8 cellular contexts compared by ENCODE assay signal in the genomic region with DNA sequence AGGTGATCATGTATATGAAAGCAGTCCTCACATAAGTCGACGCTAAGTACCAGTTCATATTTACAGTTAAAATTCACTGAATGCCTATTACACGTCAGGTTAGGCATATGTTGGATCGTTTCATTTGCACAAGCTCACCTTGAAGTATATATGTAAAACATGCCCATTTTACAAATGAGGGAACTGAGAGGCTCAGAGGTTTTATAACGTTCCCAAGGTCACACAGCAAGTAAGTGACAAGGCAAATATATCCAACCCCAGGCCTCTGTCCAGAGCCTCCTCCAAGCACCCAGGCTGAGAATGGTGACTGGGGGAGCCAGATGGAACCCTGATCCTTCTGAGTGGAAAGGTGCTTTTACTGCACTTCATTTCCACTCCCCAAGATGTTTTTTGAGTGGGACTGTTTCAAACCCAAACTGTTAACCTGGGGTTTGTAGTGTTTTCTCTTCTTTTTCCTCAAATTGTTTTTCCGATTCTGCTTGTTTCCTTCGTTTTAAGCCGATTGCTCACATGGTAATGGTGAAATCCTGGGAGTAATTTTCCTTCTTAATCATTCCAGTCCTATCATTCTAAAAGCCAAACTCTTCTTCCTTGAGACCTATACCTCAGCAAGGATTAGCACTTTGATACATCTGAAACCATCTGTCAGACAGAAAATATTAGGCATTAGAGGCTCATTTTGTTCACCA. TPM values are rescaled to one million over a fixed set of nuclear protein-coding genes. Genes with fewer than 3 reads are reported as not detected.
DNase-seq lines count a peak whose midpoint lies in the region; ATAC-seq and TF ChIP-seq lines count a peak whose summit lies in the region.

No MANE protein-coding gene starts in this region.

- no peak for DNase-seq in activated naive CD8-positive, alpha-beta T cell treated with anti-CD3 and anti-CD28 coated beads, Interleukin-2, amount 10 ng/mL, durations not matched to agents 7 days and 5 days
- DNase-seq in upper lobe of right lung (no peak), glomerular visceral epithelial cell (ENCODE audit: extremely low spot score) (no peak), pons (ENCODE audit: low spot score) (no peak), dedifferentiated amniotic fluid mesenchymal stem cell (ENCODE audit: extremely low spot score) (no peak)

- no peak for TF ChIP-seq RAD21 in liver (IDR thresholded peaks at IDR 0.05)

- H3K27ac ChIP-seq in BLaER1 (peak overlapping the region; percentile 87), liver (ENCODE audit: low read depth in 1 of 2, low read length in 2 of 2) (peak overlapping the region; percentile 75 to 92), upper lobe of right lung (peak overlapping the region; percentile 95)

- no peaks in the 10 kb centered on the region for H4K20me1 ChIP-seq in BLaER1

- peak overlapping the region; percentile 78 for H3K4me3 ChIP-seq in BLaER1
- H3K4me3 ChIP-seq in liver (ENCODE audit: low read depth in 1 of 3, low read length in 3 of 3): peak overlapping the region; percentile 63 to 97 (median 70)
- H3K4me3 ChIP-seq in upper lobe of right lung: peak overlapping the region; percentile 78

- H3K9me3 ChIP-seq in BLaER1 (no peaks in the 10 kb centered on the region), liver (ENCODE audit: control insufficient read depth in 4 of 4, low read length in 3 of 4) (no peaks in the 10 kb centered on the region), upper lobe of right lung (no peaks in the 10 kb centered on the region)

- WGBS in liver: 65% methylated on average over 8 of the region's 8 CpGs

- peaks cover 13% of the 10 kb centered on the region for H3K27me3 ChIP-seq in BLaER1
- H3K27me3 ChIP-seq in liver (ENCODE audit: control insufficient read depth in 4 of 4, insufficient read depth in 4 of 4, low read length in 3 of 4): no peaks in the 10 kb centered on the region
- H3K27me3 ChIP-seq in upper lobe of right lung: no peaks in the 10 kb centered on the region

- POLR2A ChIA-PET in activated naive CD8-positive, alpha-beta T cell treated with anti-CD3 and anti-CD28 coated beads, Interleukin-2, amount 10 ng/mL, durations not matched to agents 7 days and 5 days (lab: Charles Lee): interaction anchor here (1.9 to 2.1 kb wide), 4 partner anchors 55 to 72 kb away, joined by 5 to 11 read pairs (median 6); no protein-coding TSS in a partner anchor

- H3K9me3 Mint-ChIP-seq in activated naive CD8-positive, alpha-beta T cell treated with anti-CD3 and anti-CD28 coated beads, Interleukin-2, amount 10 ng/mL, durations not matched to agents 7 days and 5 days: no peaks in the 10 kb centered on the region

- H3K36me3 Mint-ChIP-seq in activated naive CD8-positive, alpha-beta T cell treated with anti-CD3 and anti-CD28 coated beads, Interleukin-2, amount 10 ng/mL, durations not matched to agents 7 days and 5 days: peaks cover 2% of the 10 kb centered on the region

- peak; percentile 5 for ATAC-seq in HG02588 (IDR thresholded peaks at IDR 0.05; ENCODE audit: unreplicated experiment)
- no peak for ATAC-seq in activated naive CD8-positive, alpha-beta T cell treated with anti-CD3 and anti-CD28 coated beads, Interleukin-2, amount 10 ng/mL, durations not matched to agents 7 days and 5 days (ENCODE audit: low read depth)
- no peak for ATAC-seq in upper lobe of right lung

- H3K4me2 ChIP-seq in BLaER1: peak overlapping the region; percentile 83

- H3K9ac ChIP-seq in BLaER1 (peak overlapping the region; percentile 84), liver (ENCODE audit: low read depth in 1 of 2, low read length in 2 of 2) (peak overlapping the region in 1 of 2 donors; percentile 89)

- H3K4me1 ChIP-seq in BLaER1 (peaks cover 18% of the 10 kb centered on the region), liver (ENCODE audit: control insufficient read depth in 4 of 4, insufficient read depth in 4 of 4, low read length in 3 of 4) (peaks cover 1 to 16% (median 9%) of the 10 kb centered on the region in 4 donors), upper lobe of right lung (peaks cover 7% of the 10 kb centered on the region)

- intact Hi-C loops in upper lobe of right lung (cut with DNase I): no loop called here

- H3K36me3 ChIP-seq in BLaER1: peaks cover 4% of the 10 kb centered on the region; the same call in 1 of the 2 replicates
- no peaks in the 10 kb centered on the region for H3K36me3 ChIP-seq in liver (ENCODE audit: control insufficient read depth in 4 of 4, insufficient read depth in 3 of 4, low read depth in 1 of 4, low read length in 3 of 4)
- H3K36me3 ChIP-seq in upper lobe of right lung: no peaks in the 10 kb centered on the region

- TF ChIP-seq CTCF in liver (IDR thresholded peaks at IDR 0.05; ENCODE audit: low read depth, low read length, missing input control): no peak
- no peak for TF ChIP-seq CTCF in upper lobe of right lung (IDR thresholded peaks at IDR 0.05)

- peaks cover 4% of the 10 kb centered on the region for H3K27me3 Mint-ChIP-seq in activated naive CD8-positive, alpha-beta T cell treated with anti-CD3 and anti-CD28 coated beads, Interleukin-2, amount 10 ng/mL, durations not matched to agents 7 days and 5 days

- H3K4me3 Mint-ChIP-seq in activated naive CD8-positive, alpha-beta T cell treated with anti-CD3 and anti-CD28 coated beads, Interleukin-2, amount 10 ng/mL, durations not matched to agents 7 days and 5 days: peak overlapping the region; percentile 97

- peak overlapping the region; percentile 98 for H3K27ac Mint-ChIP-seq in activated naive CD8-positive, alpha-beta T cell treated with anti-CD3 and anti-CD28 coated beads, Interleukin-2, amount 10 ng/mL, durations not matched to agents 7 days and 5 days

- H3K4me1 Mint-ChIP-seq in activated naive CD8-positive, alpha-beta T cell treated with anti-CD3 and anti-CD28 coated beads, Interleukin-2, amount 10 ng/mL, durations not matched to agents 7 days and 5 days: peaks cover 15% of the 10 kb centered on the region

TF ChIP-seq in liver, 16 proteins besides CTCF, POLR2A, EP300 and RAD21:
- TF ChIP-seq HNF4A (conservative IDR thresholded peaks at IDR 0.05) (no peak), FOXA2 (IDR thresholded peaks at IDR 0.05) (no peak), TAF1 (conservative IDR thresholded peaks at IDR 0.05) (no peak), JUND (IDR thresholded peaks at IDR 0.05) (no peak), GABPA (IDR thresholded peaks at IDR 0.05 in 1 of 2, conservative IDR thresholded peaks at IDR 0.05 in 1 of 2) (no peak), FOXA1 (IDR thresholded peaks at IDR 0.05) (no peak), HNF4G (IDR thresholded peaks at IDR 0.05) (no peak), RXRA (IDR thresholded peaks at IDR 0.05) (no peak), SP1 (IDR thresholded peaks at IDR 0.05) (no peak)
- TF ChIP-seq, protein P1, sequence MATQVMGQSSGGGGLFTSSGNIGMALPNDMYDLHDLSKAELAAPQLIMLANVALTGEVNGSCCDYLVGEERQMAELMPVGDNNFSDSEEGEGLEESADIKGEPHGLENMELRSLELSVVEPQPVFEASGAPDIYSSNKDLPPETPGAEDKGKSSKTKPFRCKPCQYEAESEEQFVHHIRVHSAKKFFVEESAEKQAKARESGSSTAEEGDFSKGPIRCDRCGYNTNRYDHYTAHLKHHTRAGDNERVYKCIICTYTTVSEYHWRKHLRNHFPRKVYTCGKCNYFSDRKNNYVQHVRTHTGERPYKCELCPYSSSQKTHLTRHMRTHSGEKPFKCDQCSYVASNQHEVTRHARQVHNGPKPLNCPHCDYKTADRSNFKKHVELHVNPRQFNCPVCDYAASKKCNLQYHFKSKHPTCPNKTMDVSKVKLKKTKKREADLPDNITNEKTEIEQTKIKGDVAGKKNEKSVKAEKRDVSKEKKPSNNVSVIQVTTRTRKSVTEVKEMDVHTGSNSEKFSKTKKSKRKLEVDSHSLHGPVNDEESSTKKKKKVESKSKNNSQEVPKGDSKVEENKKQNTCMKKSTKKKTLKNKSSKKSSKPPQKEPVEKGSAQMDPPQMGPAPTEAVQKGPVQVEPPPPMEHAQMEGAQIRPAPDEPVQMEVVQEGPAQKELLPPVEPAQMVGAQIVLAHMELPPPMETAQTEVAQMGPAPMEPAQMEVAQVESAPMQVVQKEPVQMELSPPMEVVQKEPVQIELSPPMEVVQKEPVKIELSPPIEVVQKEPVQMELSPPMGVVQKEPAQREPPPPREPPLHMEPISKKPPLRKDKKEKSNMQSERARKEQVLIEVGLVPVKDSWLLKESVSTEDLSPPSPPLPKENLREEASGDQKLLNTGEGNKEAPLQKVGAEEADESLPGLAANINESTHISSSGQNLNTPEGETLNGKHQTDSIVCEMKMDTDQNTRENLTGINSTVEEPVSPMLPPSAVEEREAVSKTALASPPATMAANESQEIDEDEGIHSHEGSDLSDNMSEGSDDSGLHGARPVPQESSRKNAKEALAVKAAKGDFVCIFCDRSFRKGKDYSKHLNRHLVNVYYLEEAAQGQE (IDR thresholded peaks at IDR 0.05): no peak
- TF ChIP-seq, protein P2, sequence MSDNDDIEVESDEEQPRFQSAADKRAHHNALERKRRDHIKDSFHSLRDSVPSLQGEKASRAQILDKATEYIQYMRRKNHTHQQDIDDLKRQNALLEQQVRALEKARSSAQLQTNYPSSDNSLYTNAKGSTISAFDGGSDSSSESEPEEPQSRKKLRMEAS (IDR thresholded peaks at IDR 0.05): no peak
- TF ChIP-seq, protein P3, sequence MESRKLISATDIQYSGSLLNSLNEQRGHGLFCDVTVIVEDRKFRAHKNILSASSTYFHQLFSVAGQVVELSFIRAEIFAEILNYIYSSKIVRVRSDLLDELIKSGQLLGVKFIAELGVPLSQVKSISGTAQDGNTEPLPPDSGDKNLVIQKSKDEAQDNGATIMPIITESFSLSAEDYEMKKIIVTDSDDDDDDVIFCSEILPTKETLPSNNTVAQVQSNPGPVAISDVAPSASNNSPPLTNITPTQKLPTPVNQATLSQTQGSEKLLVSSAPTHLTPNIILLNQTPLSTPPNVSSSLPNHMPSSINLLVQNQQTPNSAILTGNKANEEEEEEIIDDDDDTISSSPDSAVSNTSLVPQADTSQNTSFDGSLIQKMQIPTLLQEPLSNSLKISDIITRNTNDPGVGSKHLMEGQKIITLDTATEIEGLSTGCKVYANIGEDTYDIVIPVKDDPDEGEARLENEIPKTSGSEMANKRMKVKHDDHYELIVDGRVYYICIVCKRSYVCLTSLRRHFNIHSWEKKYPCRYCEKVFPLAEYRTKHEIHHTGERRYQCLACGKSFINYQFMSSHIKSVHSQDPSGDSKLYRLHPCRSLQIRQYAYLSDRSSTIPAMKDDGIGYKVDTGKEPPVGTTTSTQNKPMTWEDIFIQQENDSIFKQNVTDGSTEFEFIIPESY (IDR thresholded peaks at IDR 0.05): no peak
TF ChIP-seq in liver: peak in this region for 0.

RNA-seq across cellular contexts. Expression of a gene that starts 0.8 kb away (rescaled TPM):
- 10 to 100 TPM; 12.9 to 14.9 TPM for total RNA-seq in activated naive CD8-positive, alpha-beta T cell treated with anti-CD3 and anti-CD28 coated beads, Interleukin-2, amount 10 ng/mL, durations not matched to agents 7 days and 5 days
- total RNA-seq in liver (10 to 100 TPM; 11.1 to 19.2 TPM), upper lobe of right lung (25.2 TPM)
- polyA plus RNA-seq in liver: 10 to 100 TPM; 21.6 to 25.0 TPM

RNA-seq across cellular contexts. Expression of a gene that starts 52.0 kb away (rescaled TPM):
- 10 to 100 TPM; 62.8 to 69.7 TPM for total RNA-seq in activated naive CD8-positive, alpha-beta T cell treated with anti-CD3 and anti-CD28 coated beads, Interleukin-2, amount 10 ng/mL, durations not matched to agents 7 days and 5 days
- total RNA-seq in liver (10 to 100 TPM in 1 of 2 donors, 1 to 10 TPM in 1; 4.7 to 13.1 TPM), upper lobe of right lung (69.2 TPM)
- polyA plus RNA-seq in liver: 1 to 10 TPM; 3.3 to 6.6 TPM
